Comparison of ENCODE assay signal across 22 cellular contexts in the genomic region with DNA sequence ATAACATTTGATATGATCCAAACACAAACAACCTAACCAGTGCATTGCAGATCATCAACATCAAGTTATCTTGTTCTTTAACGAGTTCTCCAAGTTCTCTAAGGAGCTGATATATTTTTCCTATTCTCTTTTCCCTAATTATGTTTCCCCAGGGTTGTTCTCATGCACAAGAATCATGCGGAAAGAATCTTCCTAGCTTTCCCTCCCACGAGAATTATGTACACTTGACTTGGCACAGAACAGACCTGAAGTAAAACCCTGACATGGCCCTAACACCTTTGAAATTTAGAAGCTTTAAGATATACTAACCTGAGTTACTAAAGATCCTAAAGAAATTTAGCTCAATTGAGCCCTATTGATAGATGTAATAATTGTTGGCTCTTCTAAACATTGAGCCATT.
"Had no signal": no experiment of that assay in that cellular context is flagged by ENCODE, and none has a peak within 500 bp of the region (broad histone marks: within the 10 kb centered on the region; RNA-seq: fewer than 3 reads in every experiment).

No MANE protein-coding gene starts in this region.

- H3K36me3 ChIP-seq: esophagus muscularis mucosa, gastroesophageal sphincter, left ventricle myocardium inferior, lower lobe of right lung, neutrophil, spleen, stomach, thoracic aorta, transverse colon had no signal

- H3K9me3 ChIP-seq: esophagus muscularis mucosa, gastroesophageal sphincter, lower lobe of right lung, neutrophil, psoas muscle, spleen, stomach, thoracic aorta, transverse colon had no signal

- ATAC-seq: gastroesophageal sphincter; lower lobe of right lung; naive thymus-derived CD4-positive, alpha-beta T cell; psoas muscle; sciatic nerve had no signal

- H3K4me1 ChIP-seq: esophagus muscularis mucosa, gastroesophageal sphincter, left ventricle myocardium inferior, lower lobe of right lung, psoas muscle, spleen, stomach, transverse colon had no signal

- H3K27ac ChIP-seq: esophagus muscularis mucosa, gastroesophageal sphincter, left ventricle myocardium inferior, lower lobe of right lung, neutrophil, psoas muscle, spleen, stomach, thoracic aorta, transverse colon had no signal

- DNase-seq: effector memory CD4-positive, alpha-beta T cell; glutamatergic neuron; islet precursor cell; left ventricle myocardium inferior; lower lobe of right lung; mesenchymal stem cell; naive thymus-derived CD4-positive, alpha-beta T cell; nephron progenitor cell; psoas muscle; spleen; stimulated activated CD4-positive, alpha-beta T cell treated with anti-CD3 and anti-CD28 coated beads, Interleukin-15, amount 100 ng/mL, for 24 hours; stimulated activated CD4-positive, alpha-beta T cell treated with anti-CD3 and anti-CD28 coated beads, Interleukin-1b, Interleukin-23, amount 100 ng/mL, for 48 hours; stimulated activated naive CD4-positive, alpha-beta T cell; stomach; substantia nigra; transverse colon had no signal

- H3K27me3 ChIP-seq: esophagus muscularis mucosa, gastroesophageal sphincter, neutrophil, spleen, stomach, transverse colon had no signal

- FAIRE-seq: endometrium had no signal

- H3K4me3 ChIP-seq: esophagus muscularis mucosa, gastroesophageal sphincter, left ventricle myocardium inferior, lower lobe of right lung, psoas muscle, spleen, stomach, thoracic aorta, transverse colon had no signal
